16 cellular contexts compared by ENCODE assay signal in the genomic region with DNA sequence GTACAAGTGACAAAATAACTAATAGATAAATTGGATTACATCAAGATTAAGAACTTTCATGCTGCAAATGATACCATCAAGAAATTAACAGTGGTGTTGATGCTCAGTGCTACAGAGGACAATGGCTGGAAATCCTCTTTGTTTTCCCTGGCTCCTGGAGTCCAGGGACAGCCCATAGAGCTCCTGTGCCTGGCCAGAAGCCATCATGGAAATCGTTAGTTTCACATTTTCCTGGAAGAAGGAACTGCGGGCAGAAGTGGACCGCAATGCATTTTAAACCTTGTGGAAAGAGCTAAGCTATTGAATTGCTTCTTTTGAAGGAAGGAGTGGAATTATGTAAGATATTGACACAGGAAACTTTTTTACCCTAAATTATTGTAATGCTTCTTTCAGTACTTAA.
"Had no signal": no experiment of that assay in that cellular context is flagged by ENCODE, and none has a peak within 500 bp of the region (broad histone marks: within the 10 kb centered on the region; RNA-seq: fewer than 3 reads in every experiment).

No MANE protein-coding gene starts in this region.

- H3K27me3 Mint-ChIP-seq: activated B cell treated with CpG ODN at 0.5 μM for 24 hours; stimulated activated naive B cell treated with anti-CD40 and anti-IgM and Interleukin-4, amounts not matched to agents 10 μg/mL and 1 μg/mL and 100 μg/mL, for 72 hours had no signal

- ATAC-seq: activated CD8-positive, alpha-beta T cell treated with anti-CD3 and anti-CD28 coated beads, Interleukin-2, amount 10 ng/mL, durations not matched to agents 7 days and 5 days; activated naive CD4-positive, alpha-beta T cell treated with anti-CD3 and anti-CD28 coated beads, Interleukin-2, amount 50 U/mL, for 72 hours; activated T-cell treated with anti-CD3 and anti-CD28 coated beads, Interleukin-2, amount 50 U/mL, for 72 hours; stimulated activated naive B cell treated with anti-CD40 and anti-IgM and Interleukin-4, amounts not matched to agents 10 μg/mL and 1 μg/mL and 100 μg/mL, for 72 hours had no signal

- H3K9me3 ChIP-seq: vagina had no signal

- FAIRE-seq: frontal cortex, islet of Langerhans had no signal

- H3K4me3 ChIP-seq: cardiac muscle cell, tibial nerve, vagina had no signal

- H3K4me1 Mint-ChIP-seq: activated B cell treated with CpG ODN at 0.5 μM for 24 hours; nephron; stimulated activated naive B cell treated with anti-CD40 and anti-IgM and Interleukin-4, amounts not matched to agents 10 μg/mL and 1 μg/mL and 100 μg/mL, for 72 hours had no signal

- H3K4me1 ChIP-seq: tibial nerve, vagina had no signal

- H3K36me3 Mint-ChIP-seq: activated naive CD4-positive, alpha-beta T cell treated with anti-CD3 and anti-CD28 coated beads, Interleukin-2, amount 50 U/mL, for 72 hours; stimulated activated naive B cell treated with anti-CD40 and anti-IgM and Interleukin-4, amounts not matched to agents 10 μg/mL and 1 μg/mL and 100 μg/mL, for 72 hours had no signal

- H3K27ac ChIP-seq: cardiac muscle cell, tibial nerve, vagina had no signal

- DNase-seq: activated B cell treated with CpG ODN at 0.5 μM for 24 hours; activated CD4-positive, alpha-beta T cell treated with anti-CD3 and anti-CD28 coated beads for 48 hours; activated CD8-positive, alpha-beta memory T cell treated with anti-CD3 and anti-CD28 coated beads, Interleukin-2, amount 50 U/mL, for 4 hours; activated CD8-positive, alpha-beta T cell treated with anti-CD3 and anti-CD28 coated beads, Interleukin-2, amount 10 ng/mL, durations not matched to agents 7 days and 5 days; activated gamma-delta T cell; activated T-cell treated with anti-CD3 and anti-CD28 coated beads, Interleukin-2, amount 50 U/mL, for 72 hours; stimulated activated CD4-positive, alpha-beta T cell treated with anti-CD3 and anti-CD28 coated beads, Interleukin-2, amount 100 ng/mL, for 48 hours; stimulated activated naive B cell treated with anti-CD40 and anti-IgM and Interleukin-4, amounts not matched to agents 10 μg/mL and 1 μg/mL and 100 μg/mL, for 72 hours; SW 1271 had no signal

- H3K9me3 Mint-ChIP-seq: activated naive CD4-positive, alpha-beta T cell treated with anti-CD3 and anti-CD28 coated beads, Interleukin-2, amount 50 U/mL, for 72 hours; activated T-cell treated with anti-CD3 and anti-CD28 coated beads, Interleukin-2, amount 50 U/mL, for 72 hours had no signal

- H3K4me3 Mint-ChIP-seq: activated B cell treated with CpG ODN at 0.5 μM for 24 hours; activated CD8-positive, alpha-beta T cell treated with anti-CD3 and anti-CD28 coated beads, Interleukin-2, amount 10 ng/mL, durations not matched to agents 7 days and 5 days; activated T-cell treated with anti-CD3 and anti-CD28 coated beads, Interleukin-2, amount 50 U/mL, for 72 hours; nephron; stimulated activated naive B cell treated with anti-CD40 and anti-IgM and Interleukin-4, amounts not matched to agents 10 μg/mL and 1 μg/mL and 100 μg/mL, for 72 hours had no signal

- H3K27ac Mint-ChIP-seq: activated B cell treated with CpG ODN at 0.5 μM for 24 hours; activated CD8-positive, alpha-beta T cell treated with anti-CD3 and anti-CD28 coated beads, Interleukin-2, amount 10 ng/mL, durations not matched to agents 7 days and 5 days; activated naive CD4-positive, alpha-beta T cell treated with anti-CD3 and anti-CD28 coated beads, Interleukin-2, amount 50 U/mL, for 72 hours; activated T-cell treated with anti-CD3 and anti-CD28 coated beads, Interleukin-2, amount 50 U/mL, for 72 hours; nephron; stimulated activated naive B cell treated with anti-CD40 and anti-IgM and Interleukin-4, amounts not matched to agents 10 μg/mL and 1 μg/mL and 100 μg/mL, for 72 hours had no signal

- H3K27me3 ChIP-seq: cardiac muscle cell, tibial nerve, vagina had no signal

- H3K36me3 ChIP-seq: cardiac muscle cell, tibial nerve, vagina had no signal
